31 cellular contexts compared by ENCODE assay signal in the genomic region with DNA sequence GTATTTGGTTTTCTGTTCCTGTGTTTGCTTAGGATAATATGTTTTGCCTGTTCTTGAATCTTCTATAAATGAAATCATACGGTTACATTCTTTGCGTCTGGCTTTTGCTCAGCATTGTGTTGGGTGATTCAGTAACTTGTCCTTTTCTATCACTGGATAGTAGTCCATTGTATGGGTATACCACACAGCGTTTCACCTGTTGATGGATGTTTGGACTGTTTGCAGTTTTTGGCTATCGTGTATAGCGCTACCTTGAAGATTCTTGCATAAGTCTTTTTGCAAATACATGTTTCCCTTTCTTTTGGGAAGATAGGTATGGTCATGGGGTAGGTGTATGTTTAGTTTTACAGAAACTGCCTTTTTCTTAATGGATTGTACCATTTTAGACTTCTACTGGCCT. TPM values are rescaled to one million over a fixed set of nuclear protein-coding genes. Genes with fewer than 3 reads are reported as not detected.
"Had no signal": no experiment of that assay in that cellular context is flagged by ENCODE, and none has a peak within 500 bp of the region (broad histone marks: within the 10 kb centered on the region; RNA-seq: fewer than 3 reads in every experiment).

No MANE protein-coding gene starts in this region.

- H3K27ac Mint-ChIP-seq: naive thymus-derived CD8-positive, alpha-beta T cell had no signal

- H3K36me3 ChIP-seq: tibial artery, upper lobe of left lung, uterus had no signal

- H3K4me2 ChIP-seq: hepatocyte had no signal

- H3K4me3 Mint-ChIP-seq: endodermal cell; naive thymus-derived CD8-positive, alpha-beta T cell had no signal

- H3K4me3 ChIP-seq: coronary artery, hepatocyte, lung, mucosa of descending colon, psoas muscle, spleen, tibial artery, upper lobe of left lung, uterus had no signal

- H3K9me3 ChIP-seq: mucosa of descending colon, neutrophil, psoas muscle, spleen, tibial artery, upper lobe of left lung, uterus had no signal

- ATAC-seq: left colon; left ventricle myocardium superior; mucosa of descending colon; naive thymus-derived CD8-positive, alpha-beta T cell; psoas muscle; sciatic nerve had no signal

- H3K4me1 ChIP-seq: psoas muscle, tibial artery, upper lobe of left lung, uterus had no signal

- H3K27me3 ChIP-seq: hepatocyte, neutrophil, spleen, tibial artery, upper lobe of left lung, uterus had no signal

- DNase-seq: effector CD4-positive, alpha-beta T cell; endodermal cell; foreskin melanocyte; head of caudate nucleus; left colon; left ventricle myocardium superior; mucosa of descending colon; psoas muscle; retina; spleen; stimulated activated CD4-positive, alpha-beta T cell treated with anti-CD3 and anti-CD28 coated beads, Interleukin-15, amount 100 ng/mL, for 24 hours; stimulated activated CD4-positive, alpha-beta T cell treated with anti-CD3 and anti-CD28 coated beads, Interleukin-1b, Interleukin-23, amount 100 ng/mL, for 48 hours; stimulated activated CD4-positive, alpha-beta T cell treated with anti-CD3 and anti-CD28 coated beads, Interleukin-4, amount 100 ng/mL, for 24 hours; stimulated activated naive CD4-positive, alpha-beta T cell treated with Interleukin-2 at 50 U/mL for 16 hours; tibial artery; upper lobe of left lung; uterus had no signal

- H3K9me3 Mint-ChIP-seq: endodermal cell had no signal

- H2AFZ ChIP-seq: hepatocyte had no signal

- H3K27ac ChIP-seq: coronary artery, hepatocyte, neutrophil, psoas muscle, spleen, tibial artery, upper lobe of left lung, uterus had no signal

RNA-seq across cellular contexts. Expression of a gene that starts 9.5 kb away (rescaled TPM):
- total RNA-seq: mesenteric fat pad had no signal
- polyA plus RNA-seq: neural cell had no signal

RNA-seq across cellular contexts. Expression of a gene that starts 50.4 kb away (rescaled TPM):
- total RNA-seq: dermis microvascular lymphatic vessel endothelial cell, endodermal cell, hepatocyte, kidney epithelial cell, left colon, left ventricle myocardium superior, lung, mesenteric fat pad, mucosa of descending colon, osteoblast, psoas muscle, sciatic nerve, skeletal muscle tissue, temporal lobe, upper lobe of left lung, uterus had no signal
- polyA plus RNA-seq: esophagus, hepatocyte, lung, neural cell, psoas muscle had no signal
